2 cellular contexts compared by ENCODE assay signal in genomic region chr7:55191926-55192692, GRCh38.
TF ChIP-seq lines count a peak whose summit lies in the region.

No MANE protein-coding gene starts in this region.

TF ChIP-seq in GM23338, 12 proteins besides CTCF, POLR2A, EP300 and RAD21 (continued from another document):
- TF ChIP-seq ZNF462 (CRISPR knock-in tag; IDR thresholded peaks at IDR 0.05) (0 out of 2 replicates have a peak, but pooled peaks have one; percentile 31), ZNF331 (CRISPR knock-in tag; IDR thresholded peaks at IDR 0.05; ENCODE audit: low read depth) (no peak)

TF ChIP-seq in SK-N-SH treated with all-trans-retinoic acid at 6 μM for 48 hours, 23 proteins besides CTCF, POLR2A, EP300 and RAD21 (continued from another document):
- TF ChIP-seq ARNTL (CRISPR knock-in tag; IDR thresholded peaks at IDR 0.05; ENCODE audit: borderline replicate concordance, low read depth), result no peak
- no peak for TF ChIP-seq CSRNP3 (CRISPR knock-in tag; IDR thresholded peaks at IDR 0.05)
